ENCODE assay signal across 8 cellular contexts in genomic region chr19:58097349-58097748, GRCh38. TPM values are rescaled to one million over a fixed set of nuclear protein-coding genes. Genes with fewer than 3 reads are reported as not detected.
DNase-seq lines count a peak whose midpoint lies in the region; ATAC-seq and TF ChIP-seq lines count a peak whose summit lies in the region.

No MANE protein-coding gene starts in this region.

- intact Hi-C loops in OCI-LY7 (cut with micrococcal nuclease; ENCODE audit: unreplicated experiment) = no loop called here

- TF ChIP-seq CTCF in tibial nerve (IDR thresholded peaks at IDR 0.05) (no peak), OCI-LY7 (conservative IDR thresholded peaks at IDR 0.05; ENCODE audit: low read length) (no peak)

- CTCF ChIA-PET in activated naive CD4-positive, alpha-beta T cell treated with anti-CD3 and anti-CD28 coated beads, Interleukin-2, amount 10 ng/mL, durations not matched to agents 7 days and 5 days (lab: Charles Lee) = no interaction called here
- CTCF ChIA-PET in OCI-LY7 (lab: Charles Lee; ENCODE audit: unreplicated experiment) = no interaction called here

- no peak for TF ChIP-seq POLR2A in tibial nerve (IDR thresholded peaks at IDR 0.05)

- DNase-seq in activated naive CD4-positive, alpha-beta T cell treated with anti-CD3 and anti-CD28 coated beads, Interleukin-2, amount 10 ng/mL, durations not matched to agents 7 days and 5 days = no peak
- no peak for DNase-seq in activated naive CD4-positive, alpha-beta T cell (lab: John Stamatoyannopoulos, UW)
- no peak for DNase-seq in central memory CD8-positive, alpha-beta T cell (ENCODE audit: low spot score in 2 of 2)
- DNase-seq in tibial nerve (ENCODE audit: low spot score in 2 of 2) (no peak), germinal center (ENCODE audit: low spot score) (no peak), OCI-LY7 (ENCODE audit: low spot score) (no peak), retina (no peak)

- no peak overlapping the region for H3K4me2 ChIP-seq in OCI-LY7 (ENCODE audit: low read length)

- no peak for ATAC-seq in central memory CD8-positive, alpha-beta T cell (replicated peaks; ENCODE audit: extremely low read depth, poor library complexity, severe bottlenecking)

- H3K27ac ChIP-seq in mucosa of rectum (ENCODE audit: low read depth in 2 of 2, low read length in 2 of 2) (no peak overlapping the region), tibial nerve (peak overlapping the region; percentile 95 to 100 (median 97)), OCI-LY7 (ENCODE audit: low read depth, low read length, poor library complexity, severe bottlenecking) (no peak overlapping the region)

- H3K27me3 Mint-ChIP-seq in activated naive CD4-positive, alpha-beta T cell treated with anti-CD3 and anti-CD28 coated beads, Interleukin-2, amount 10 ng/mL, durations not matched to agents 7 days and 5 days = no peaks in the 10 kb centered on the region
- H3K27me3 Mint-ChIP-seq in central memory CD8-positive, alpha-beta T cell = no peaks in the 10 kb centered on the region

- H3K9me3 Mint-ChIP-seq in activated naive CD4-positive, alpha-beta T cell treated with anti-CD3 and anti-CD28 coated beads, Interleukin-2, amount 10 ng/mL, durations not matched to agents 7 days and 5 days = peaks cover 47% of the 10 kb centered on the region
- peaks cover 17% of the 10 kb centered on the region for H3K9me3 Mint-ChIP-seq in central memory CD8-positive, alpha-beta T cell

- H3K27me3 ChIP-seq in mucosa of rectum (ENCODE audit: control insufficient read depth in 2 of 2, insufficient read depth in 2 of 2, low read length in 2 of 2) (no peaks in the 10 kb centered on the region), tibial nerve (no peaks in the 10 kb centered on the region)

- H3K36me3 ChIP-seq in mucosa of rectum (ENCODE audit: control insufficient read depth in 2 of 2, insufficient read depth in 2 of 2, low read length in 2 of 2) (peaks cover 0 to 2% of the 10 kb centered on the region in 2 donors), tibial nerve (peaks cover 0 to 49% (median 0%) of the 10 kb centered on the region in 3 donors), OCI-LY7 (ENCODE audit: insufficient read depth, low read length) (no peaks in the 10 kb centered on the region)

- WGBS in tibial nerve, 2 donors = 38 to 39% methylated on average over 8 of the region's 8 CpGs

- no peak for TF ChIP-seq EP300 in tibial nerve (IDR thresholded peaks at IDR 0.05)

- POLR2A ChIA-PET in OCI-LY7 (lab: Charles Lee) = no interaction called here

- H3K4me3 ChIP-seq in mucosa of rectum (ENCODE audit: low read length in 2 of 2) (peak overlapping the region; percentile 63 to 94), tibial nerve (peak overlapping the region; percentile 55 to 99 (median 95)), OCI-LY7 (ENCODE audit: low read depth, low read length, poor library complexity, severe bottlenecking) (no peak overlapping the region)

- no TSS peak for BruUV-seq in OCI-LY7 (replicated peaks; lab: Mats Ljungman, UMichigan)

- no peaks in the 10 kb centered on the region for H3K79me2 ChIP-seq in OCI-LY7 (ENCODE audit: insufficient read depth, low read depth, low read length)

- no peaks in the 10 kb centered on the region for H3K9me2 ChIP-seq in OCI-LY7 (ENCODE audit: insufficient read depth, low read length)

- peaks cover 12% of the 10 kb centered on the region for H3K4me1 Mint-ChIP-seq in activated naive CD4-positive, alpha-beta T cell treated with anti-CD3 and anti-CD28 coated beads, Interleukin-2, amount 10 ng/mL, durations not matched to agents 7 days and 5 days
- H3K4me1 Mint-ChIP-seq in central memory CD8-positive, alpha-beta T cell = peaks cover 8% of the 10 kb centered on the region

- H2AFZ ChIP-seq in OCI-LY7 (ENCODE audit: low read length) = no peak overlapping the region

- H3K4me3 Mint-ChIP-seq in activated naive CD4-positive, alpha-beta T cell treated with anti-CD3 and anti-CD28 coated beads, Interleukin-2, amount 10 ng/mL, durations not matched to agents 7 days and 5 days = peak overlapping the region; percentile 61
- H3K4me3 Mint-ChIP-seq in central memory CD8-positive, alpha-beta T cell = peak overlapping the region; percentile 84

- H3K27ac Mint-ChIP-seq in activated naive CD4-positive, alpha-beta T cell treated with anti-CD3 and anti-CD28 coated beads, Interleukin-2, amount 10 ng/mL, durations not matched to agents 7 days and 5 days = no peak overlapping the region
- H3K27ac Mint-ChIP-seq in central memory CD8-positive, alpha-beta T cell (ENCODE audit: low read depth) = peak overlapping the region; percentile 100

- peaks cover 5 to 8% of the 10 kb centered on the region in 2 donors for H3K4me1 ChIP-seq in mucosa of rectum (ENCODE audit: control insufficient read depth in 2 of 2, insufficient read depth in 2 of 2, low read length in 2 of 2)
- peaks cover 0 to 18% (median 6%) of the 10 kb centered on the region in 4 donors for H3K4me1 ChIP-seq in tibial nerve
- no peaks in the 10 kb centered on the region for H3K4me1 ChIP-seq in OCI-LY7 (ENCODE audit: insufficient read depth, low read length, poor library complexity, severe bottlenecking)

- H3K9ac ChIP-seq in mucosa of rectum (ENCODE audit: low read depth in 1 of 2, low read length in 2 of 2) = peak overlapping the region in 1 of 2 donors; percentile 97

- H3K9me3 ChIP-seq in mucosa of rectum (ENCODE audit: control insufficient read depth in 2 of 2, low read length in 2 of 2) (peaks cover under 1 to 4% of the 10 kb centered on the region in 2 donors), tibial nerve (peaks cover 0 to 62% (median 3%) of the 10 kb centered on the region in 4 donors), OCI-LY7 (ENCODE audit: low read length) (no peaks in the 10 kb centered on the region)

- H3K36me3 Mint-ChIP-seq in activated naive CD4-positive, alpha-beta T cell treated with anti-CD3 and anti-CD28 coated beads, Interleukin-2, amount 10 ng/mL, durations not matched to agents 7 days and 5 days = peaks cover 16% of the 10 kb centered on the region
- peaks cover 24% of the 10 kb centered on the region for H3K36me3 Mint-ChIP-seq in central memory CD8-positive, alpha-beta T cell (ENCODE audit: insufficient read depth)

- no peaks in the 10 kb centered on the region for H4K20me1 ChIP-seq in OCI-LY7 (ENCODE audit: insufficient read depth, low read length)

RNA-seq across cellular contexts. Expression of gene ZSCAN18, which starts 0.7 kb away (rescaled TPM):
- 100 to 1,000 TPM; 109 to 158 (median 129) TPM for total RNA-seq in tibial nerve
- total RNA-seq in OCI-LY7 (2014; rRNA removed; shearing (Covaris generic)) = not detected in 2 replicates
- not detected in 2 replicates for total RNA-seq in OCI-LY7 (2022)

RNA-seq across cellular contexts. Expression of gene ZNF135, which starts 38.3 kb away (rescaled TPM):
- total RNA-seq in tibial nerve = 10 to 100 TPM in 1 of 4 donors, 1 to 10 TPM in 3; 6.7 to 11.1 (median 9.5) TPM
- not detected in 2 replicates for total RNA-seq in OCI-LY7 (2014; rRNA removed; shearing (Covaris generic))
- not detected in 2 replicates for total RNA-seq in OCI-LY7 (2022)

RNA-seq across cellular contexts. Expression of gene ZNF329, which starts 53.2 kb away (rescaled TPM):
- 10 to 100 TPM in 2 of 4 donors, 1 to 10 TPM in 2; 9.3 to 14.0 (median 9.9) TPM for total RNA-seq in tibial nerve
- total RNA-seq in OCI-LY7 (2014; rRNA removed; shearing (Covaris generic)) = 3.1 and 3.2 TPM in 2 replicates
- total RNA-seq in OCI-LY7 (2022) = 3.1 and 3.4 TPM in 2 replicates

Comparison
In these comparisons a context has a peak if more than half of its experiments do, and no peak if none do; other contexts are left out.
1. H3K27ac ChIP-seq: peak in tibial nerve (4 of 4); none in mucosa of rectum (0 of 2) and OCI-LY7 (single experiment).
2. RNA of gene ZSCAN18, which starts 0.7 kb away (total RNA-seq): 109 to 158 TPM in tibial nerve; not detected in OCI-LY7; every median in the first group is over 100 times any median in the second.
3. RNA of gene ZNF135, which starts 38.3 kb away (total RNA-seq): 6.7 to 11.1 TPM in tibial nerve; not detected in OCI-LY7; every median in the first group is over 4 times any median in the second.